In genomic region chrX:48938721-48939416, GRCh38 we compare ENCODE assay signal across 10 cellular contexts. TPM values are rescaled to one million over a fixed set of nuclear protein-coding genes. Genes with fewer than 3 reads are reported as not detected.
DNase-seq lines count a peak whose midpoint lies in the region; ATAC-seq and TF ChIP-seq lines count a peak whose summit lies in the region.
"Had no signal": no experiment of that assay in that cellular context is flagged by ENCODE, and none has a peak within 500 bp of the region (broad histone marks: within the 10 kb centered on the region; RNA-seq: fewer than 3 reads in every experiment).

No MANE protein-coding gene starts in this region.

- H3K27ac ChIP-seq in HL-60 (replicated peaks) (peak overlapping the region; percentile 89), brain microvascular endothelial cell (no peak overlapping the region), psoas muscle (no peak overlapping the region)
- H3K27ac ChIP-seq: 22Rv1, SJSA1 had no signal

- no peak for TF ChIP-seq CTCF in HL-60 (IDR thresholded peaks at IDR 0.05; ENCODE audit: insufficient read depth, low read length)
- TF ChIP-seq CTCF in brain microvascular endothelial cell (IDR thresholded peaks at IDR 0.05; ENCODE audit: low read depth, low read length, missing control alignments), result no peak
- no peak for TF ChIP-seq CTCF in psoas muscle (IDR thresholded peaks at IDR 0.05)

- no peaks in the 10 kb centered on the region for H3K9me3 ChIP-seq in psoas muscle
- H3K9me3 ChIP-seq: SJSA1 had no signal

- 31 to 54% methylated on average over 1 of the region's 1 CpG; no CpG with 5 or more reads in 1 of the 3 donors for WGBS in psoas muscle, 3 donors

- H3K4me1 Mint-ChIP-seq in activated naive CD4-positive, alpha-beta T cell treated with anti-CD3 and anti-CD28 coated beads, Interleukin-2, amount 10 ng/mL, durations not matched to agents 7 days and 5 days, result peaks cover 93% of the 10 kb centered on the region

- in situ Hi-C loops in brain microvascular endothelial cell (cut with HindIII; ENCODE audit: low pct_ligation_motif_present, low sequenced_read_pairs), result no loop called here

- intact Hi-C loops in psoas muscle (cut with DNase I), result no loop called here

- CTCF ChIA-PET in activated naive CD4-positive, alpha-beta T cell treated with anti-CD3 and anti-CD28 coated beads, Interleukin-2, amount 10 ng/mL, durations not matched to agents 7 days and 5 days (lab: Charles Lee), result interaction anchor here (1.0 to 3.7 kb wide), 4 partner anchors 18 to 291 kb away, joined by 3 to 24 read pairs (median 8); partner anchors contain the start of genes PIM2 and SLC35A2

- peaks cover 4% of the 10 kb centered on the region for H3K36me3 ChIP-seq in brain microvascular endothelial cell (replicated peaks)
- peaks cover 7 to 28% of the 10 kb centered on the region in 2 donors for H3K36me3 ChIP-seq in psoas muscle (ENCODE audit: insufficient read depth in 1 of 2, low read depth in 1 of 2)

- H3K4me3 ChIP-seq in HL-60 (replicated peaks; ENCODE audit: insufficient read depth, low read length), result no peak overlapping the region
- no peak overlapping the region for H3K4me3 ChIP-seq in brain microvascular endothelial cell (ENCODE audit: low read depth, low read length)
- no peak overlapping the region for H3K4me3 ChIP-seq in psoas muscle
- H3K4me3 ChIP-seq: SJSA1 had no signal

- no peaks in the 10 kb centered on the region for H3K9me3 Mint-ChIP-seq in activated naive CD4-positive, alpha-beta T cell treated with anti-CD3 and anti-CD28 coated beads, Interleukin-2, amount 10 ng/mL, durations not matched to agents 7 days and 5 days

- peaks cover 6% of the 10 kb centered on the region for H3K4me1 ChIP-seq in psoas muscle

- H3K27me3 ChIP-seq in HL-60 (ENCODE audit: insufficient read depth, poor library complexity, severe bottlenecking) (no peaks in the 10 kb centered on the region), brain microvascular endothelial cell (replicated peaks) (no peaks in the 10 kb centered on the region), psoas muscle (ENCODE audit: insufficient read depth in 3 of 3, low read length in 2 of 3) (no peaks in the 10 kb centered on the region)
- H3K27me3 ChIP-seq: SJSA1 had no signal

- no peak for ATAC-seq in psoas muscle

- peak; percentile 73 for DNase-seq in activated T-cell treated with anti-CD3 and anti-CD28 coated beads for 24 hours (ENCODE audit: low read depth)
- DNase-seq in activated T-cell treated with anti-CD3 and anti-CD28 coated beads for 4 hours, result no peak
- DNase-seq in HL-60 (ENCODE audit: low read depth in 1 of 2, low spot score in 1 of 2), result no peak
- DNase-seq in activated naive CD4-positive, alpha-beta T cell treated with anti-CD3 and anti-CD28 coated beads, Interleukin-2, amount 10 ng/mL, durations not matched to agents 7 days and 5 days, result peak; percentile 88
- DNase-seq in stimulated activated naive CD4-positive, alpha-beta T cell (lab: John Stamatoyannopoulos, UW), result peak; percentile 43 to 76 (median 64)
- DNase-seq in brain microvascular endothelial cell, result no peak
- no peak for DNase-seq in psoas muscle
- DNase-seq in NCI-H345 (lab: John Stamatoyannopoulos, UW), result no peak

- H3K27ac Mint-ChIP-seq in activated naive CD4-positive, alpha-beta T cell treated with anti-CD3 and anti-CD28 coated beads, Interleukin-2, amount 10 ng/mL, durations not matched to agents 7 days and 5 days, result peak overlapping the region; percentile 98

- peak overlapping the region; percentile 57 for H3K4me3 Mint-ChIP-seq in activated naive CD4-positive, alpha-beta T cell treated with anti-CD3 and anti-CD28 coated beads, Interleukin-2, amount 10 ng/mL, durations not matched to agents 7 days and 5 days

- H3K36me3 Mint-ChIP-seq in activated naive CD4-positive, alpha-beta T cell treated with anti-CD3 and anti-CD28 coated beads, Interleukin-2, amount 10 ng/mL, durations not matched to agents 7 days and 5 days, result peaks cover 53% of the 10 kb centered on the region

- H3K27me3 Mint-ChIP-seq in activated naive CD4-positive, alpha-beta T cell treated with anti-CD3 and anti-CD28 coated beads, Interleukin-2, amount 10 ng/mL, durations not matched to agents 7 days and 5 days, result no peaks in the 10 kb centered on the region

RNA-seq across cellular contexts. Expression of gene OTUD5, which starts 18.5 kb away (rescaled TPM):
- total RNA-seq in psoas muscle, result 10 to 100 TPM; 21.4 to 38.7 (median 28.5) TPM
- 10 to 100 TPM; 17.5 to 34.8 (median 18.6) TPM for polyA plus RNA-seq in psoas muscle

RNA-seq across cellular contexts. Expression of gene PIM2, which starts 20.0 kb away (rescaled TPM):
- 1 to 10 TPM; 1.1 to 2.3 (median 1.6) TPM for total RNA-seq in psoas muscle
- 1 to 10 TPM; 1.4 to 3.7 (median 1.6) TPM for polyA plus RNA-seq in psoas muscle

RNA-seq across cellular contexts. Expression of gene SLC35A2, which starts 27.4 kb away (rescaled TPM):
- total RNA-seq in psoas muscle, result 10 to 100 TPM in 2 of 4 donors, 1 to 10 TPM in 2; 8.8 to 13.4 (median 11.2) TPM
- polyA plus RNA-seq in psoas muscle, result 10 to 100 TPM; 13.2 to 26.1 (median 19.7) TPM

RNA-seq across cellular contexts. Expression of gene KCND1, which starts 32.8 kb away (rescaled TPM):
- under 1 TPM; 0.18 to 0.41 (median 0.25) TPM for total RNA-seq in psoas muscle
- polyA plus RNA-seq in psoas muscle, result under 1 TPM; 0.03 to 0.44 (median 0.30) TPM

RNA-seq across cellular contexts. Expression of gene PQBP1, which starts 41.1 kb away (rescaled TPM):
- total RNA-seq in psoas muscle, result 10 to 100 TPM; 51.8 to 65.7 (median 60.6) TPM
- polyA plus RNA-seq in psoas muscle, result 10 to 100 TPM; 71.0 to 98.8 (median 77.2) TPM

Comparison
In these comparisons a context has a peak if more than half of its experiments do, and no peak if none do; other contexts are left out.
1. DNase-seq: peak in activated T-cell treated with anti-CD3 and anti-CD28 coated beads for 24 hours (single experiment), activated naive CD4-positive, alpha-beta T cell treated with anti-CD3 and anti-CD28 coated beads, Interleukin-2, amount 10 ng/mL, durations not matched to agents 7 days and 5 days (single experiment) and stimulated activated naive CD4-positive, alpha-beta T cell (6 of 6); none in activated T-cell treated with anti-CD3 and anti-CD28 coated beads for 4 hours (single experiment), HL-60 (0 of 2), brain microvascular endothelial cell (single experiment), psoas muscle (0 of 2) and NCI-H345 (single experiment).